Comparison of ENCODE assay signal across 7 cellular contexts in genomic region chr9:26313108-26313507, GRCh38.
"Had no signal": no experiment of that assay in that cellular context is flagged by ENCODE, and none has a peak within 500 bp of the region (broad histone marks: within the 10 kb centered on the region; RNA-seq: fewer than 3 reads in every experiment).

No MANE protein-coding gene starts in this region.

- DNase-seq: GM23248, GOT3, H7, HFFc6, KBM-7 had no signal

- H3K9ac ChIP-seq: GM23248 had no signal

- H3K4me3 ChIP-seq: GM23248, HAP-1 had no signal

- H3K27ac ChIP-seq: GM23248, HL-60 had no signal

- H3K36me3 ChIP-seq: HAP-1 had no signal

- H2AFZ ChIP-seq: GM23248 had no signal

- H3K9me3 ChIP-seq: HAP-1 had no signal
